40 cellular contexts compared by ENCODE assay signal in the genomic region with DNA sequence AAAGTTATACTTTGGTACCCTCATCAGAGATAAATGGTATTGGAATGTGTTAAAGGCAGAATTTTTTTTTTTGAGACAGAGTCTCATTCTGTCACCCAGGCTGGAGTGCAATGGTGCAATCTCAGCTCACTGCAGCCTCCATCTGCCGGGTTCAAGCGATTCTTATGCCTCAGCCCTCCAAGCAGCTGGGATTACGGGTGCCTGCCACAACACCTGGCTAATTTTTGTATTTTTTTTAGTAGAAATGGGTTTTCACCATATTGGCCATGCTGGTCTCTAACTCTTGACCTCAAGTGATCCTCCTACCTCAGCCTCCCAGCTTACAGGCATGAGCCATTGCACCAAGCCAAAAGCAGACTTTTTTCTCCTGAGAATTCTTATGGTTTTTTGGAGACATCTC.
"Had no signal": no experiment of that assay in that cellular context is flagged by ENCODE, and none has a peak within 500 bp of the region (broad histone marks: within the 10 kb centered on the region; RNA-seq: fewer than 3 reads in every experiment).

No MANE protein-coding gene starts in this region.

- H3K27ac ChIP-seq: adrenal gland, ascending aorta, body of pancreas, brain microvascular endothelial cell, breast epithelium, cardiac muscle cell had no signal

- H3K36me3 Mint-ChIP-seq: activated naive CD4-positive, alpha-beta T cell treated with anti-CD3 and anti-CD28 coated beads, Interleukin-2, amount 10 ng/mL, durations not matched to agents 7 days and 5 days; activated naive CD4-positive, alpha-beta T cell treated with anti-CD3 and anti-CD28 coated beads, Interleukin-2, amount 50 U/mL, for 24 hours; activated naive CD4-positive, alpha-beta T cell treated with anti-CD3 and anti-CD28 coated beads, Interleukin-2, amount 50 U/mL, for 72 hours; activated naive CD8-positive, alpha-beta T cell treated with anti-CD3 and anti-CD28 coated beads for 36 hours; brain had no signal

- H3K4me1 ChIP-seq: adrenal gland, ascending aorta, breast epithelium had no signal

- H3K4me3 ChIP-seq: adrenal gland, ascending aorta, body of pancreas, breast epithelium, cardiac muscle cell had no signal

- FAIRE-seq: astrocyte, bronchial epithelial cell had no signal

- ATAC-seq: activated naive CD4-positive, alpha-beta T cell treated with anti-CD3 and anti-CD28 coated beads, Interleukin-2, amount 50 U/mL, for 72 hours; activated naive CD8-positive, alpha-beta T cell treated with anti-CD3 and anti-CD28 coated beads, Interleukin-2, amount 50 U/mL, for 24 hours; activated T-cell treated with anti-CD3 and anti-CD28 coated beads, Interleukin-2, amount 50 U/mL, for 4 hours; activated T-helper 17 cell treated with anti-CD3 and anti-CD28 coated beads, Interleukin-2, amount 50 U/mL, for 72 hours; body of pancreas had no signal

- H3K4me1 Mint-ChIP-seq: activated naive CD4-positive, alpha-beta T cell treated with anti-CD3 and anti-CD28 coated beads, Interleukin-2, amount 10 ng/mL, durations not matched to agents 7 days and 5 days; activated naive CD4-positive, alpha-beta T cell treated with anti-CD3 and anti-CD28 coated beads, Interleukin-2, amount 50 U/mL, for 24 hours; activated naive CD8-positive, alpha-beta T cell treated with anti-CD3 and anti-CD28 coated beads for 36 hours; activated naive CD8-positive, alpha-beta T cell treated with anti-CD3 and anti-CD28 coated beads, Interleukin-2, amount 50 U/mL, for 24 hours; activated T-helper 17 cell treated with anti-CD3 and anti-CD28 coated beads, Interleukin-2, amount 50 U/mL, for 72 hours; central memory CD8-positive, alpha-beta T cell had no signal

- H3K27me3 Mint-ChIP-seq: activated naive CD4-positive, alpha-beta T cell treated with anti-CD3 and anti-CD28 coated beads, Interleukin-2, amount 50 U/mL, for 24 hours; activated naive CD8-positive, alpha-beta T cell; activated naive CD8-positive, alpha-beta T cell treated with anti-CD3 and anti-CD28 coated beads for 36 hours; activated naive CD8-positive, alpha-beta T cell treated with anti-CD3 and anti-CD28 coated beads, Interleukin-2, amount 50 U/mL, for 24 hours; activated T-cell treated with anti-CD3 and anti-CD28 coated beads, Interleukin-2, amount 50 U/mL, for 24 hours had no signal

- H3K4me3 Mint-ChIP-seq: activated naive CD4-positive, alpha-beta T cell treated with anti-CD3 and anti-CD28 coated beads for 36 hours; activated naive CD4-positive, alpha-beta T cell treated with anti-CD3 and anti-CD28 coated beads, Interleukin-2, amount 10 ng/mL, durations not matched to agents 7 days and 5 days; activated naive CD4-positive, alpha-beta T cell treated with anti-CD3 and anti-CD28 coated beads, Interleukin-2, amount 50 U/mL, for 24 hours; activated naive CD8-positive, alpha-beta T cell; activated naive CD8-positive, alpha-beta T cell treated with anti-CD3 and anti-CD28 coated beads for 36 hours; activated naive CD8-positive, alpha-beta T cell treated with anti-CD3 and anti-CD28 coated beads, Interleukin-2, amount 10 ng/mL, durations not matched to agents 7 days and 5 days; activated naive CD8-positive, alpha-beta T cell treated with anti-CD3 and anti-CD28 coated beads, Interleukin-2, amount 50 U/mL, for 24 hours; activated T-cell treated with anti-CD3 and anti-CD28 coated beads, Interleukin-2, amount 50 U/mL, for 24 hours; activated T-cell treated with anti-CD3 and anti-CD28 coated beads, Interleukin-2, amount 50 U/mL, for 4 hours; activated T-helper 1 cell treated with anti-CD3 and anti-CD28 coated beads, Interleukin-12 subunit alpha, Interleukin-12 subunit beta, Interleukin-2, Interleukin-4 antibody, amounts not matched to agents 30 ng/mL and 10 ng/mL and 1 ng/mL, durations not matched to agents 14 hours and 24 hours and 36 hours; activated T-helper 17 cell treated with anti-CD3 and anti-CD28 coated beads, Interleukin-2, amount 50 U/mL, for 72 hours; brain; central memory CD8-positive, alpha-beta T cell had no signal

- H3K9me3 Mint-ChIP-seq: activated naive CD4-positive, alpha-beta T cell treated with anti-CD3 and anti-CD28 coated beads, Interleukin-2, amount 50 U/mL, for 24 hours; activated T-helper 17 cell treated with anti-CD3 and anti-CD28 coated beads, Interleukin-2, amount 50 U/mL, for 72 hours; activated T-helper 2 cell treated with anti-CD3 and anti-CD28 coated beads, Interferon-gamma antibody, Interleukin-2, Interleukin-4, amounts not matched to agents 10 μg/mL and 5 μg/mL and 100 μg/mL, durations not matched to agents 14 hours and 24 hours and 36 hours had no signal

- H3K9me3 ChIP-seq: adrenal gland, ascending aorta, body of pancreas, breast epithelium had no signal

- H3K27ac Mint-ChIP-seq: activated naive CD4-positive, alpha-beta T cell treated with anti-CD3 and anti-CD28 coated beads for 36 hours; activated naive CD4-positive, alpha-beta T cell treated with anti-CD3 and anti-CD28 coated beads, Interleukin-2, amount 10 ng/mL, durations not matched to agents 7 days and 5 days; activated naive CD4-positive, alpha-beta T cell treated with anti-CD3 and anti-CD28 coated beads, Interleukin-2, amount 50 U/mL, for 24 hours; activated naive CD4-positive, alpha-beta T cell treated with anti-CD3 and anti-CD28 coated beads, Interleukin-2, amount 50 U/mL, for 72 hours; activated naive CD8-positive, alpha-beta T cell; activated naive CD8-positive, alpha-beta T cell treated with anti-CD3 and anti-CD28 coated beads for 36 hours; activated naive CD8-positive, alpha-beta T cell treated with anti-CD3 and anti-CD28 coated beads, Interleukin-2, amount 10 ng/mL, durations not matched to agents 7 days and 5 days; activated naive CD8-positive, alpha-beta T cell treated with anti-CD3 and anti-CD28 coated beads, Interleukin-2, amount 50 U/mL, for 24 hours; activated T-cell treated with anti-CD3 and anti-CD28 coated beads, Interleukin-2, amount 50 U/mL, for 24 hours; activated T-helper 1 cell treated with anti-CD3 and anti-CD28 coated beads, Interleukin-12 subunit alpha, Interleukin-12 subunit beta, Interleukin-2, Interleukin-4 antibody, amounts not matched to agents 30 ng/mL and 10 ng/mL and 1 ng/mL, durations not matched to agents 14 hours and 24 hours and 36 hours; activated T-helper 17 cell treated with anti-CD3 and anti-CD28 coated beads, Interleukin-2, amount 50 U/mL, for 72 hours; activated T-helper 2 cell treated with anti-CD3 and anti-CD28 coated beads, Interferon-gamma antibody, Interleukin-2, Interleukin-4, amounts not matched to agents 10 μg/mL and 5 μg/mL and 100 μg/mL, durations not matched to agents 14 hours and 24 hours and 36 hours had no signal

- H3K27me3 ChIP-seq: adrenal gland, ascending aorta, body of pancreas, brain microvascular endothelial cell, breast epithelium, cardiac muscle cell had no signal

- DNase-seq: activated effector memory CD4-positive, alpha-beta T cell treated with anti-CD3 and anti-CD28 coated beads, Interleukin-2, amount 50 U/mL, for 16 hours; activated effector memory CD4-positive, alpha-beta T cell treated with Interleukin-2 at 50 U/mL for 16 hours; activated gamma-delta T cell; activated gamma-delta T cell treated with Interleukin-2 at 50 U/mL for 16 hours; activated naive CD4-positive, alpha-beta T cell; activated naive CD4-positive, alpha-beta T cell treated with anti-CD3 and anti-CD28 coated beads for 36 hours; activated naive CD4-positive, alpha-beta T cell treated with anti-CD3 and anti-CD28 coated beads, Interleukin-2, amount 10 ng/mL, durations not matched to agents 7 days and 5 days; activated naive CD4-positive, alpha-beta T cell treated with anti-CD3 and anti-CD28 coated beads, Interleukin-2, amount 50 U/mL, for 16 hours; activated naive CD4-positive, alpha-beta T cell treated with Interleukin-2 at 50 U/mL for 16 hours; activated naive CD8-positive, alpha-beta T cell treated with anti-CD3 and anti-CD28 coated beads for 36 hours; activated naive CD8-positive, alpha-beta T cell treated with anti-CD3 and anti-CD28 coated beads, Interleukin-2, amount 10 ng/mL, durations not matched to agents 7 days and 5 days; activated naive CD8-positive, alpha-beta T cell treated with anti-CD3 and anti-CD28 coated beads, Interleukin-2, amount 50 U/mL, for 24 hours; activated T-cell treated with anti-CD3 and anti-CD28 coated beads for 4 hours; activated T-cell treated with anti-CD3 and anti-CD28 coated beads, Interleukin-2, amount 50 U/mL, for 1 hour; activated T-cell treated with anti-CD3 and anti-CD28 coated beads, Interleukin-2, amount 50 U/mL, for 24 hours; activated T-cell treated with anti-CD3 and anti-CD28 coated beads, Interleukin-2, amount 50 U/mL, for 4 hours; activated T-cell treated with anti-CD3 and anti-CD28 coated beads, Interleukin-2, amount 50 U/mL, for 48 hours; amniotic stem cell; amygdala; anterior cingulate cortex; aorta; body of pancreas; brain microvascular endothelial cell; caudate nucleus; central memory CD4-positive, alpha-beta T cell; cerebellar nuclear complex had no signal

- H3K36me3 ChIP-seq: adrenal gland, ascending aorta, brain microvascular endothelial cell, breast epithelium, cardiac muscle cell had no signal
